ENCODE assay signal across 1 cellular context in genomic region chr11:72349616-72350218, GRCh38.
TF ChIP-seq lines count a peak whose summit lies in the region.

No MANE protein-coding gene starts in this region.

TF ChIP-seq in K562, 482 proteins besides CTCF, POLR2A, EP300 and RAD21 (continued from another document):
- TF ChIP-seq ATF3 (IDR thresholded peaks at IDR 0.05) = peak; percentile 90
- TF ChIP-seq ATF3 (CRISPR knock-in tag; conservative IDR thresholded peaks at IDR 0.05) = no peak
- TF ChIP-seq ZNF280B (CRISPR knock-in tag; IDR thresholded peaks at IDR 0.05) = no peak
- TF ChIP-seq DPF2 (IDR thresholded peaks at IDR 0.05) = peak; percentile 58
- TF ChIP-seq NFYB (IDR thresholded peaks at IDR 0.05; ENCODE audit: extremely low read depth, insufficient read length) = no peak
- no peak for TF ChIP-seq SRSF1 (IDR thresholded peaks at IDR 0.05; ENCODE audit: low read depth, low read length)
- TF ChIP-seq ETV5 (CRISPR knock-in tag; IDR thresholded peaks at IDR 0.05; ENCODE audit: low read depth) = peak; percentile 82
- no peak for TF ChIP-seq NELFE (IDR thresholded peaks at IDR 0.05; ENCODE audit: insufficient read depth, insufficient read length)
- TF ChIP-seq MED1 (CRISPR knock-in tag; IDR thresholded peaks at IDR 0.05; ENCODE audit: borderline replicate concordance) = no peak
- TF ChIP-seq KDM4B (IDR thresholded peaks at IDR 0.05; ENCODE audit: borderline replicate concordance in 2 of 2, low read depth in 1 of 2) = no peak
- TF ChIP-seq E4F1 (CRISPR knock-in tag; IDR thresholded peaks at IDR 0.05; ENCODE audit: borderline replicate concordance) = no peak
- TF ChIP-seq JUN (IDR thresholded peaks at IDR 0.05; ENCODE audit: borderline replicate concordance, low read depth, low read length) = peak; percentile 69; the same call in 1 of the 2 replicates
- no peak for TF ChIP-seq JUN (CRISPR knock-in tag; IDR thresholded peaks at IDR 0.05; ENCODE audit: borderline replicate concordance)
- peak; percentile 69 for TF ChIP-seq CBFA2T3 (IDR thresholded peaks at IDR 0.05)
- peak; percentile 40; the same call in 1 of the 2 replicates for TF ChIP-seq ZNF592 (IDR thresholded peaks at IDR 0.05)
- peak; percentile 73 for TF ChIP-seq TCF3 (CRISPR knock-in tag; IDR thresholded peaks at IDR 0.05)
- TF ChIP-seq CBFA2T2 (conservative IDR thresholded peaks at IDR 0.05) = peak; percentile 53
- peak; percentile 41; the same call in 1 of the 2 replicates for TF ChIP-seq EGR1 (conservative IDR thresholded peaks at IDR 0.05)
- 0 out of 2 replicates have a peak, but pooled peaks have one; percentile 64 for TF ChIP-seq ZFP91 (CRISPR knock-in tag; IDR thresholded peaks at IDR 0.05)
- no peak for TF ChIP-seq MIER1 (IDR thresholded peaks at IDR 0.05; ENCODE audit: low read depth)
- no peak for TF ChIP-seq RFX7 (CRISPR knock-in tag; IDR thresholded peaks at IDR 0.05)
- TF ChIP-seq JUND (IDR thresholded peaks at IDR 0.05; ENCODE audit: borderline replicate concordance, low read depth, low read length) = peak; percentile 80
- TF ChIP-seq JUND (tag; IDR thresholded peaks at IDR 0.05; ENCODE audit: borderline replicate concordance, low read depth, low read length) = peak; percentile 39; the same call in 1 of the 3 replicates
- TF ChIP-seq MAX (CRISPR knock-in tag; IDR thresholded peaks at IDR 0.05) = peak; percentile 23; the same call in 1 of the 2 replicates
- peak in 1 of 2 experiments; percentile 4; a peak in 1 of 4 replicates for TF ChIP-seq RCOR1 (IDR thresholded peaks at IDR 0.05; ENCODE audit: borderline replicate concordance in 1 of 2, low read depth in 2 of 2, low read length in 2 of 2)
- 0 out of 2 replicates have a peak, but pooled peaks have one; percentile 36 for TF ChIP-seq ETV1 (tag; conservative IDR thresholded peaks at IDR 0.05; ENCODE audit: low read depth)
- TF ChIP-seq CREM (IDR thresholded peaks at IDR 0.05; ENCODE audit: low read depth) = 0 out of 2 replicates have a peak, but pooled peaks have one; percentile 32
- no peak for TF ChIP-seq RFX1 (IDR thresholded peaks at IDR 0.05)
